In genomic region chr2:163731735-163732134, GRCh38 we compare ENCODE assay signal across 12 cellular contexts. TPM values are rescaled to one million over a fixed set of nuclear protein-coding genes. Genes with fewer than 3 reads are reported as not detected.
DNase-seq lines count a peak whose midpoint lies in the region; ATAC-seq and TF ChIP-seq lines count a peak whose summit lies in the region.
"Had no signal": no experiment of that assay in that cellular context is flagged by ENCODE, and none has a peak within 500 bp of the region (broad histone marks: within the 10 kb centered on the region; RNA-seq: fewer than 3 reads in every experiment).

No MANE protein-coding gene starts in this region.

- DNase-seq in heart left ventricle (no peak), cardiac septum (ENCODE audit: low spot score) (no peak), esophagus squamous epithelium (lab: John Stamatoyannopoulos, UW) (no peak), vagina (ENCODE audit: extremely low spot score in 2 of 2) (no peak), NCI-H1436 (lab: John Stamatoyannopoulos, UW) (no peak), kidney tubule cell (ENCODE audit: low spot score) (no peak)
- DNase-seq: activated CD8-positive, alpha-beta T cell treated with anti-CD3 and anti-CD28 coated beads, Interleukin-2, amount 10 ng/mL, durations not matched to agents 7 days and 5 days; activated naive CD4-positive, alpha-beta T cell treated with Interleukin-2 at 50 U/mL for 16 hours; DMS 273 treated with DMSO at 0.1 percent for 48 hours; NCI-H226 had no signal

- H3K27ac ChIP-seq in heart left ventricle, result peak overlapping the region; percentile 27 to 96 (median 90)
- peak overlapping the region in 3 of 4 donors; percentile 27 to 40 (median 32) for H3K27ac ChIP-seq in esophagus squamous epithelium
- H3K27ac ChIP-seq in vagina, result peak overlapping the region; percentile 93

- H3K9me3 ChIP-seq in heart left ventricle (no peaks in the 10 kb centered on the region), esophagus squamous epithelium (no peaks in the 10 kb centered on the region), neuron (ENCODE audit: low read length) (no peaks in the 10 kb centered on the region), vagina (no peaks in the 10 kb centered on the region)

- H3K4me1 ChIP-seq in heart left ventricle, result peaks cover 0 to 45% (median 7%) of the 10 kb centered on the region in 12 donors
- H3K4me1 ChIP-seq in esophagus squamous epithelium, result peaks cover 0 to 21% (median 4%) of the 10 kb centered on the region in 3 donors
- peaks cover 31% of the 10 kb centered on the region for H3K4me1 ChIP-seq in neuron (ENCODE audit: insufficient read depth, low read length)
- peaks cover 4% of the 10 kb centered on the region for H3K4me1 ChIP-seq in vagina

- peak overlapping the region in 9 of 12 donors; percentile 57 to 80 (median 66) for H3K4me3 ChIP-seq in heart left ventricle
- peak overlapping the region in 1 of 4 donors; percentile 75 for H3K4me3 ChIP-seq in esophagus squamous epithelium
- peak overlapping the region; percentile 96 for H3K4me3 ChIP-seq in neuron (ENCODE audit: low read length)
- no peak overlapping the region for H3K4me3 ChIP-seq in vagina

- H2AFZ ChIP-seq in neuron (ENCODE audit: low read depth, low read length), result no peak overlapping the region

- TF ChIP-seq CTCF in heart left ventricle (IDR thresholded peaks at IDR 0.05) (no peak), esophagus squamous epithelium (IDR thresholded peaks at IDR 0.05) (no peak), vagina (IDR thresholded peaks at IDR 0.05) (no peak)

- H3K36me3 ChIP-seq in heart left ventricle (no peaks in the 10 kb centered on the region), esophagus squamous epithelium (no peaks in the 10 kb centered on the region), neuron (ENCODE audit: insufficient read depth, low read length) (peaks cover 3% of the 10 kb centered on the region), vagina (no peaks in the 10 kb centered on the region)

- no peak for TF ChIP-seq POLR2A in heart left ventricle (IDR thresholded peaks at IDR 0.05)
- TF ChIP-seq POLR2A in esophagus squamous epithelium (IDR thresholded peaks at IDR 0.05), result no peak
- no peak for TF ChIP-seq POLR2A in vagina (IDR thresholded peaks at IDR 0.05)

- intact Hi-C loops in heart left ventricle (cut with DNase I), result loop anchor here in 8 of 10 donors (5.0 to 10.0 kb wide), 13 partner anchors 39 to 384 kb away; no protein-coding TSS in a partner anchor
- intact Hi-C loops in cardiac septum (cut with DNase I), result loop anchor here (5.0 to 10.0 kb wide), 2 partner anchors 64 to 127 kb away; no protein-coding TSS in a partner anchor
- intact Hi-C loops in esophagus squamous epithelium (cut with DNase I), result no loop called here
- intact Hi-C loops in vagina (cut with DNase I), result no loop called here

- ATAC-seq in heart left ventricle, result no peak
- ATAC-seq in GM18867 (IDR thresholded peaks at IDR 0.05; ENCODE audit: unreplicated experiment), result no peak
- ATAC-seq: activated CD8-positive, alpha-beta T cell treated with anti-CD3 and anti-CD28 coated beads, Interleukin-2, amount 10 ng/mL, durations not matched to agents 7 days and 5 days had no signal

- H3K27me3 ChIP-seq in heart left ventricle (peaks cover 0 to 20% (median 0%) of the 10 kb centered on the region in 9 donors), esophagus squamous epithelium (peaks cover 0 to 25% (median 0%) of the 10 kb centered on the region in 4 donors), neuron (ENCODE audit: insufficient read depth, low read length) (no peaks in the 10 kb centered on the region), vagina (no peaks in the 10 kb centered on the region)

RNA-seq across cellular contexts. Expression of gene FIGN, which starts 4.1 kb away (rescaled TPM):
- total RNA-seq in heart left ventricle (10 to 100 TPM in 7 of 9 donors, 1 to 10 TPM in 2; 7.1 to 16.5 (median 12.4) TPM), cardiac septum (16.4 TPM), esophagus squamous epithelium (1 to 10 TPM in 3 of 4 donors, under 1 TPM in 1; 0.38 to 2.1 (median 1.8) TPM), vagina (3.2 TPM)
- 1 to 10 TPM; 3.0 to 6.2 TPM for polyA plus RNA-seq in heart left ventricle
- total RNA-seq: activated CD8-positive, alpha-beta T cell treated with anti-CD3 and anti-CD28 coated beads, Interleukin-2, amount 10 ng/mL, durations not matched to agents 7 days and 5 days had no signal

Comparison
In these comparisons a context has a peak if more than half of its experiments do, and no peak if none do; other contexts are left out.
1. H3K27ac ChIP-seq: peak in every context shown above with its lines; median percentile 93 in vagina; 90 in heart left ventricle; 32 in esophagus squamous epithelium.
2. H3K4me3 ChIP-seq: peak in heart left ventricle (9 of 12) and neuron (single experiment); none in vagina (0 of 2).
3. intact Hi-C loops: an anchor here in heart left ventricle (5.0 to 10.0 kb wide) and cardiac septum (5.0 to 10.0 kb wide); none called in esophagus squamous epithelium and vagina.